ENCODE assay signal across 23 cellular contexts in genomic region chr3:81268526-81268925, GRCh38.
"Had no signal": no experiment of that assay in that cellular context is flagged by ENCODE, and none has a peak within 500 bp of the region (broad histone marks: within the 10 kb centered on the region; RNA-seq: fewer than 3 reads in every experiment).

No MANE protein-coding gene starts in this region.

- H3K27me3 Mint-ChIP-seq: naive thymus-derived CD4-positive, alpha-beta T cell; natural killer cell treated with Interleukin-12 subunit alpha and Interleukin-12 subunit beta and Interleukin-15 and Interleukin-18, amount 100 ng/mL, for 72 hours; stimulated activated memory B cell treated with anti-CD40 and anti-IgM and Interleukin-4, amounts not matched to agents 10 μg/mL and 1 μg/mL and 100 μg/mL, for 72 hours; stimulated activated naive CD8-positive, alpha-beta T cell treated with anti-CD3 and anti-CD28 coated beads, Interleukin-15, amount 100 ng/mL, for 72 hours; type B pancreatic cell had no signal

- H3K9me3 Mint-ChIP-seq: mesothelial cell of epicardium; neural progenitor cell; stimulated activated memory B cell treated with anti-CD40 and anti-IgM and Interleukin-4, amounts not matched to agents 10 μg/mL and 1 μg/mL and 100 μg/mL, for 72 hours; stimulated activated naive CD8-positive, alpha-beta T cell treated with anti-CD3 and anti-CD28 coated beads, Interleukin-15, amount 100 ng/mL, for 72 hours; type B pancreatic cell had no signal

- H3K36me3 Mint-ChIP-seq: mesothelial cell of epicardium; naive thymus-derived CD4-positive, alpha-beta T cell; natural killer cell treated with Interleukin-12 subunit alpha and Interleukin-12 subunit beta and Interleukin-15 and Interleukin-18, amount 100 ng/mL, for 72 hours; neural progenitor cell; stimulated activated memory B cell treated with anti-CD40 and anti-IgM and Interleukin-4, amounts not matched to agents 10 μg/mL and 1 μg/mL and 100 μg/mL, for 72 hours; type B pancreatic cell had no signal

- H3K27ac Mint-ChIP-seq: mesothelial cell of epicardium; naive thymus-derived CD4-positive, alpha-beta T cell; natural killer cell treated with Interleukin-12 subunit alpha and Interleukin-12 subunit beta and Interleukin-15 and Interleukin-18, amount 100 ng/mL, for 72 hours; neural progenitor cell; progenitor cell of endocrine pancreas; stimulated activated memory B cell treated with anti-CD40 and anti-IgM and Interleukin-4, amounts not matched to agents 10 μg/mL and 1 μg/mL and 100 μg/mL, for 72 hours; stimulated activated naive CD8-positive, alpha-beta T cell treated with anti-CD3 and anti-CD28 coated beads, Interleukin-15, amount 100 ng/mL, for 72 hours; type B pancreatic cell had no signal

- H3K4me3 Mint-ChIP-seq: mesothelial cell of epicardium; naive thymus-derived CD4-positive, alpha-beta T cell; natural killer cell treated with Interleukin-12 subunit alpha and Interleukin-12 subunit beta and Interleukin-15 and Interleukin-18, amount 100 ng/mL, for 72 hours; neural progenitor cell; stimulated activated memory B cell treated with anti-CD40 and anti-IgM and Interleukin-4, amounts not matched to agents 10 μg/mL and 1 μg/mL and 100 μg/mL, for 72 hours; stimulated activated naive CD8-positive, alpha-beta T cell treated with anti-CD3 and anti-CD28 coated beads, Interleukin-15, amount 100 ng/mL, for 72 hours; type B pancreatic cell had no signal

- DNase-seq: heart right ventricle; islet precursor cell; left colon; left ventricle myocardium inferior; mesendoderm; mucosa of descending colon; naive thymus-derived CD4-positive, alpha-beta T cell; ovary; retina; right cardiac atrium; spleen; stimulated activated CD4-positive, alpha-beta T cell treated with anti-CD3 and anti-CD28 coated beads, Interleukin-4, amount 100 ng/mL, for 24 hours; stimulated activated naive CD4-positive, alpha-beta T cell treated with Interleukin-2 at 50 U/mL for 16 hours; stimulated activated naive CD8-positive, alpha-beta T cell treated with anti-CD3 and anti-CD28 coated beads, Interleukin-15, amount 100 ng/mL, for 72 hours; substantia nigra; uterus had no signal

- H3K4me1 Mint-ChIP-seq: mesothelial cell of epicardium; naive thymus-derived CD4-positive, alpha-beta T cell; neural progenitor cell; stimulated activated memory B cell treated with anti-CD40 and anti-IgM and Interleukin-4, amounts not matched to agents 10 μg/mL and 1 μg/mL and 100 μg/mL, for 72 hours; stimulated activated naive CD8-positive, alpha-beta T cell treated with anti-CD3 and anti-CD28 coated beads, Interleukin-15, amount 100 ng/mL, for 72 hours had no signal

- ATAC-seq: heart right ventricle; left colon; mucosa of descending colon; naive thymus-derived CD4-positive, alpha-beta T cell; natural killer cell treated with Interleukin-12 subunit alpha and Interleukin-12 subunit beta and Interleukin-15 and Interleukin-18, amount 100 ng/mL, for 72 hours; right cardiac atrium; sciatic nerve; stimulated activated memory B cell treated with anti-CD40 and anti-IgM and Interleukin-4, amounts not matched to agents 10 μg/mL and 1 μg/mL and 100 μg/mL, for 72 hours; stimulated activated naive CD8-positive, alpha-beta T cell treated with anti-CD3 and anti-CD28 coated beads, Interleukin-15, amount 100 ng/mL, for 72 hours had no signal
